In the genomic region with DNA sequence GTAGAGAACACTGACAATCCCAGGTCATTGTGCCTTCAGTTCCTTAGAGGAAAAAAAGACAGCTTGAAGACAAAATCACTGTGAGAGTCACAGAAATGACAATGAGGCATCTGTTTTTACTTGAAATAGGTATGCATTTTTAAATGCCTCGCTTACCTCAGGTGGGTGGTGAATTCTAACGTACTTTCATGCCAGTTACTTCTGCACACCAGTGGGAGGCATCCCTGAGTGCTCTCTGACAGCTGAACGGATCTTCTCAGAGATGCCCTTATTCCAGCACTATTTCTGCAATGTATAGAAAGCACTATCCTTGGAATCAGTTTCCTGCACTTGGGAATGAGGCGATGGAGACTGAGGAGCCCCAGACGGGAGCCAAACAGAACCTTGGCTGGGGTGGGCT, we compare ENCODE assay signal across 22 cellular contexts.
"Had no signal": no experiment of that assay in that cellular context is flagged by ENCODE, and none has a peak within 500 bp of the region (broad histone marks: within the 10 kb centered on the region; RNA-seq: fewer than 3 reads in every experiment).

No MANE protein-coding gene starts in this region.

- DNase-seq: activated CD4-positive, alpha-beta T cell treated with anti-CD3 and anti-CD28 coated beads for 36 hours; activated CD4-positive, alpha-beta T cell treated with anti-CD3 and anti-CD28 coated beads, Interleukin-2, amount 10 ng/mL, durations not matched to agents 7 days and 5 days; activated CD4-positive, alpha-beta T cell treated with anti-CD3 and anti-CD28 coated beads, Interleukin-2, amount 50 U/mL, for 48 hours; activated CD8-positive, alpha-beta T cell treated with anti-CD3 and anti-CD28 coated beads, Interleukin-2, amount 10 ng/mL, durations not matched to agents 7 days and 5 days; activated effector memory CD4-positive, alpha-beta T cell treated with Interleukin-2 at 50 U/mL for 16 hours; activated naive CD4-positive, alpha-beta T cell treated with anti-CD3 and anti-CD28 coated beads, Interleukin-2, amount 10 ng/mL, durations not matched to agents 7 days and 5 days; activated naive CD8-positive, alpha-beta T cell treated with anti-CD3 and anti-CD28 coated beads, Interleukin-2, amount 50 U/mL, for 24 hours; activated T-cell treated with anti-CD3 and anti-CD28 coated beads, Interleukin-2, amount 50 U/mL, for 4 hours; anterior cingulate cortex; central memory CD4-positive, alpha-beta T cell; KG1; MG63; NCI-H1048; NCI-H1105 treated with DMSO at 0.1 percent for 48 hours; NCI-H1436; NCI-H1930; NCI-H510A; NCI-H748 treated with DMSO at 0.1 percent for 48 hours; NK-92 treated with Interleukin-12 subunit alpha and Interleukin-12 subunit beta, amount 100 ng/mL, for 24 hours; PC-9 had no signal

- H3K27ac ChIP-seq: PC-9, RWPE1 had no signal

- H3K27me3 ChIP-seq: MG63 had no signal

- H3K36me3 ChIP-seq: MG63 had no signal

- ATAC-seq: activated CD4-positive, alpha-beta T cell treated with anti-CD3 and anti-CD28 coated beads for 36 hours; activated CD8-positive, alpha-beta T cell treated with anti-CD3 and anti-CD28 coated beads, Interleukin-2, amount 10 ng/mL, durations not matched to agents 7 days and 5 days; Right ventricle myocardium inferior had no signal

- H2AFZ ChIP-seq: PC-9 had no signal

- H3K9me3 ChIP-seq: MG63 had no signal

- H3K4me3 ChIP-seq: MG63, PC-9 had no signal
